18 cellular contexts compared by ENCODE assay signal in genomic region chr1:50488403-50488802, GRCh38.
DNase-seq lines count a peak whose midpoint lies in the region; ATAC-seq, FAIRE-seq and TF ChIP-seq lines count a peak whose summit lies in the region.
"Had no signal": no experiment of that assay in that cellular context is flagged by ENCODE, and none has a peak within 500 bp of the region (broad histone marks: within the 10 kb centered on the region; RNA-seq: fewer than 3 reads in every experiment).

No MANE protein-coding gene starts in this region.

- no peaks in the 10 kb centered on the region for H3K27me3 ChIP-seq in brain microvascular endothelial cell (replicated peaks)

- CTCF ChIA-PET in activated CD4-positive, alpha-beta memory T cell treated with anti-CD3 and anti-CD28 coated beads for 36 hours (lab: Charles Lee): no interaction called here

- intact Hi-C loops in activated CD4-positive, alpha-beta memory T cell treated with anti-CD3 and anti-CD28 coated beads for 36 hours (cut with micrococcal nuclease): no loop called here

- H3K27me3 Mint-ChIP-seq in activated CD4-positive, alpha-beta memory T cell treated with anti-CD3 and anti-CD28 coated beads for 36 hours: no peaks in the 10 kb centered on the region
- H3K27me3 Mint-ChIP-seq: CD4-positive, alpha-beta memory T cell had no signal

- in situ Hi-C loops in brain microvascular endothelial cell (cut with HindIII; ENCODE audit: low pct_ligation_motif_present, low sequenced_read_pairs): no loop called here

- no peak overlapping the region for H3K27ac Mint-ChIP-seq in activated CD4-positive, alpha-beta memory T cell treated with anti-CD3 and anti-CD28 coated beads for 36 hours

- peaks cover 48% of the 10 kb centered on the region for H3K36me3 Mint-ChIP-seq in activated CD4-positive, alpha-beta memory T cell treated with anti-CD3 and anti-CD28 coated beads for 36 hours

- POLR2A ChIA-PET in activated CD4-positive, alpha-beta memory T cell treated with anti-CD3 and anti-CD28 coated beads for 36 hours (lab: Charles Lee): no interaction called here

- H3K4me1 Mint-ChIP-seq in activated CD4-positive, alpha-beta memory T cell treated with anti-CD3 and anti-CD28 coated beads for 36 hours (ENCODE audit: low read depth): peaks cover 6% of the 10 kb centered on the region

- H3K36me3 ChIP-seq in brain microvascular endothelial cell (replicated peaks): no peaks in the 10 kb centered on the region

- H3K9me3 Mint-ChIP-seq in activated CD4-positive, alpha-beta memory T cell treated with anti-CD3 and anti-CD28 coated beads for 36 hours: no peaks in the 10 kb centered on the region

- no peak for ATAC-seq in HG03039 (IDR thresholded peaks at IDR 0.05; ENCODE audit: unreplicated experiment)

- FAIRE-seq in GM12891 (lab: Jason Lieb, UNC): no peak
- FAIRE-seq: H1 had no signal

- DNase-seq in brain microvascular endothelial cell: no peak
- peak; percentile 49 for DNase-seq in fibroblast of pulmonary artery (ENCODE audit: low read depth)
- peak; percentile 53 for DNase-seq in foreskin melanocyte
- DNase-seq in activated CD4-positive, alpha-beta memory T cell treated with anti-CD3 and anti-CD28 coated beads for 36 hours: no peak
- no peak for DNase-seq in NCI-H446 treated with DMSO at 0.1 percent for 48 hours (lab: John Stamatoyannopoulos, UW)
- no peak for DNase-seq in GM12891 (ENCODE audit: insufficient read length, low spot score)
- DNase-seq: C1 segment of cervical spinal cord; Calu3; CD4-positive, alpha-beta memory T cell; COR-L47; DMS53; DMS79 treated with DMSO at 0.1 percent for 48 hours; GF-D8; GM23248; H7; HCEC 1CT had no signal

- H3K4me3 Mint-ChIP-seq in activated CD4-positive, alpha-beta memory T cell treated with anti-CD3 and anti-CD28 coated beads for 36 hours: no peak overlapping the region
- H3K4me3 Mint-ChIP-seq: CD4-positive, alpha-beta memory T cell had no signal

- no peak overlapping the region for H3K4me3 ChIP-seq in brain microvascular endothelial cell (ENCODE audit: low read depth, low read length)
- H3K4me3 ChIP-seq in fibroblast of pulmonary artery (replicated peaks; ENCODE audit: low read depth, low read length): no peak overlapping the region
- H3K4me3 ChIP-seq: GM23248 had no signal

- no peak for TF ChIP-seq POLR2A in GM12891 (IDR thresholded peaks at IDR 0.05; ENCODE audit: low read depth, low read length)

- TF ChIP-seq CTCF in brain microvascular endothelial cell (IDR thresholded peaks at IDR 0.05; ENCODE audit: low read depth, low read length, missing control alignments) (no peak), fibroblast of pulmonary artery (IDR thresholded peaks at IDR 0.05; ENCODE audit: low read length, missing control alignments) (no peak)

- H3K27ac ChIP-seq in brain microvascular endothelial cell: peak overlapping the region; percentile 52
- H3K27ac ChIP-seq: GM23248 had no signal

TF ChIP-seq in GM12891, 5 proteins besides CTCF, POLR2A, EP300 and RAD21:
- TF ChIP-seq TAF1 (IDR thresholded peaks at IDR 0.05; ENCODE audit: low read depth, low read length): no peak
- TF ChIP-seq POLR2AphosphoS5 (IDR thresholded peaks at IDR 0.05; ENCODE audit: low read depth, low read length): no peak
- TF ChIP-seq PAX5 (IDR thresholded peaks at IDR 0.05; ENCODE audit: insufficient read depth, low read length, severe bottlenecking): no peak
- TF ChIP-seq POU2F2 (IDR thresholded peaks at IDR 0.05; ENCODE audit: low read depth, low read length): no peak
- no peak for TF ChIP-seq SPI1 (IDR thresholded peaks at IDR 0.05; ENCODE audit: low read depth, low read length)

Comparison
In these comparisons a context has a peak if more than half of its experiments do, and no peak if none do; other contexts are left out.
1. DNase-seq: peak in fibroblast of pulmonary artery (single experiment) and foreskin melanocyte (single experiment); none in brain microvascular endothelial cell (single experiment), activated CD4-positive, alpha-beta memory T cell treated with anti-CD3 and anti-CD28 coated beads for 36 hours (single experiment), NCI-H446 treated with DMSO at 0.1 percent for 48 hours (single experiment) and GM12891 (single experiment).